In the genomic region with DNA sequence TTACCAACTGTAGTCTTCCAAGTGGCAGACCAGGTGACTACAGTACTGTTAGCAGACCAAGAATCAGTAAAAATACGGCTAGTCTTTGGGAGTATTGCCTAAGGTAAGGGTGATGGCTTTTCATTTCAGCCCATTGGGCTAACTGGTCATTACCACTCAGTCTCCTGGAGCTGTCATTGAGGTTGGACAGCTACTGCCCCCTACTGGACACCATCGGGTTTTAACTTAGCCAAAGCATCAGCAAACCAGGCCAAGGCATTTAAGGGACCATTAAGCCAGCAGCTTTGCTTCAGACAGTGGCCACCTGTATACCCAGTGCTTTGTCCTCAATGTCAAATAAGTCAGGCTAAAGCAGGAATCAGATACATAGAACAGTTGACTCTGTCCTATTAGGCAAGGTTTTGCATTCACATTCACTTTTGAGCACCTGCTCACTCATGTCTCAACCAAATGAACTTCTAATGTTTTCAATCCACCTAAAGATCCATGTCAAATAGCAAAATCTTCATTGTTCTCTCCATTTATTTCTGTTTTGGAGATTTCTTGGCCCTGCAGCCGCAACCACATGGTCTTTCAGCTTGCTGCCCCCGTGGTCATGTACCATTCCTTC, we compare ENCODE assay signal across 8 cellular contexts.
DNase-seq lines count a peak whose midpoint lies in the region; ATAC-seq and TF ChIP-seq lines count a peak whose summit lies in the region.

No MANE protein-coding gene starts in this region.

- H3K27me3 ChIP-seq in RWPE2 (ENCODE audit: insufficient read depth, poor library complexity, severe bottlenecking) = no peaks in the 10 kb centered on the region

- no peaks in the 10 kb centered on the region for H3K9me3 ChIP-seq in RWPE2 (ENCODE audit: severe bottlenecking)

- no peak overlapping the region for H3K27ac ChIP-seq in RWPE2 (ENCODE audit: poor library complexity, severe bottlenecking)

- H3K4me3 ChIP-seq in RWPE2 (ENCODE audit: severe bottlenecking) = no peak overlapping the region

- no peaks in the 10 kb centered on the region for H3K27me3 Mint-ChIP-seq in activated naive CD8-positive, alpha-beta T cell treated with anti-CD3 and anti-CD28 coated beads for 36 hours

- H3K4me1 Mint-ChIP-seq in activated naive CD8-positive, alpha-beta T cell treated with anti-CD3 and anti-CD28 coated beads for 36 hours = no peaks in the 10 kb centered on the region

- peak; percentile 51 for TF ChIP-seq CTCF in RWPE2 (IDR thresholded peaks at IDR 0.05; ENCODE audit: poor library complexity, severe bottlenecking)

- DNase-seq in SKM-1 treated with dmso at 0.1 percent for 144 hours (lab: John Stamatoyannopoulos, UW; ENCODE audit: unreplicated experiment) (peak; percentile 14), SKM-1 (lab: John Stamatoyannopoulos, UW; ENCODE audit: unreplicated experiment) (no peak), RWPE2 (ENCODE audit: low spot score) (no peak), hepatic stellate cell (ENCODE audit: low spot score) (peak; percentile 26), cortex of kidney (lab: John Stamatoyannopoulos, UW) (no peak)
- peak; percentile 57 for DNase-seq in activated naive CD8-positive, alpha-beta T cell treated with anti-CD3 and anti-CD28 coated beads for 36 hours
- peak; percentile 50 to 69 (median 59) for DNase-seq in stimulated activated CD4-positive, alpha-beta T cell treated with anti-CD3 and anti-CD28 coated beads, Interleukin-12 subunit alpha, Interleukin-12 subunit beta, amount 100 ng/mL, for 48 hours (ENCODE audit: low read depth in 2 of 3, low spot score in 1 of 3)

- ATAC-seq in HG03064 (IDR thresholded peaks at IDR 0.05; ENCODE audit: low read depth, unreplicated experiment) = peak; percentile 57
- 0 out of 3 replicates have a peak, but pooled peaks have one; percentile 36 for ATAC-seq in RWPE2 (ENCODE audit: low read depth)

- H3K4me1 ChIP-seq in RWPE2 (ENCODE audit: insufficient read depth, poor library complexity, severe bottlenecking) = no peaks in the 10 kb centered on the region

- no peak overlapping the region for H3K4me3 Mint-ChIP-seq in activated naive CD8-positive, alpha-beta T cell treated with anti-CD3 and anti-CD28 coated beads for 36 hours

- no peaks in the 10 kb centered on the region for H3K9me3 Mint-ChIP-seq in activated naive CD8-positive, alpha-beta T cell treated with anti-CD3 and anti-CD28 coated beads for 36 hours

- 0 out of 2 replicates have a peak, but pooled peaks cover 4% of the 10 kb centered on the region for H3K36me3 ChIP-seq in RWPE2 (ENCODE audit: low read depth)

- no peaks in the 10 kb centered on the region for H3K36me3 Mint-ChIP-seq in activated naive CD8-positive, alpha-beta T cell treated with anti-CD3 and anti-CD28 coated beads for 36 hours

- no peak overlapping the region for H3K27ac Mint-ChIP-seq in activated naive CD8-positive, alpha-beta T cell treated with anti-CD3 and anti-CD28 coated beads for 36 hours

Comparison
In these comparisons a context has a peak if more than half of its experiments do, and no peak if none do; other contexts are left out.
1. DNase-seq: peak in SKM-1 treated with dmso at 0.1 percent for 144 hours (single experiment), activated naive CD8-positive, alpha-beta T cell treated with anti-CD3 and anti-CD28 coated beads for 36 hours (single experiment), hepatic stellate cell (single experiment) and stimulated activated CD4-positive, alpha-beta T cell treated with anti-CD3 and anti-CD28 coated beads, Interleukin-12 subunit alpha, Interleukin-12 subunit beta, amount 100 ng/mL, for 48 hours (3 of 3); none in SKM-1 (single experiment), RWPE2 (single experiment) and cortex of kidney (single experiment).